In the genomic region with DNA sequence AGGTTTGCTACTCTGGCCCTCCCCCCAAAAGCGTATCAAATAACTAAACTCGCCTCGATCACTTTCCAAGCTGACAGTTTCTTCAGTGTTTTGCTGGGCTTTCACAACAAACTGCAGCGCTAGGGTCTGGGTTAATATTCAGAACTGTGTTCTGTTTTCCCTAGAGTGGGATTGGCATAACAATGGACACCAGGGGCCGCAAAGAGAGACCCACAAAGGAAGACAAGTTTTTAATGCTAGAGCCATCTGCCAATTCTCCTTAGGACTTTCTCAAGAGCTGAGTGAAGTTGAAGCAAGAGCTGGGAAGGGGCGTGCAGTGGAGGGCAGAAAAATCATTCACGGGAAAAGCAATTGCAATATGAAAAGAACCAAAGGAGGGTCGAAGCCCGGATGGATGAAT, we compare ENCODE assay signal across 1 cellular context.
TF ChIP-seq lines count a peak whose summit lies in the region.

No MANE protein-coding gene starts in this region.

TF ChIP-seq in GM23338, 12 proteins besides CTCF, POLR2A, EP300 and RAD21:
- TF ChIP-seq EZH2phosphoT487 (IDR thresholded peaks at IDR 0.05; ENCODE audit: unreplicated experiment) (no peak), JUNB (IDR thresholded peaks at IDR 0.05; ENCODE audit: unreplicated experiment) (no peak), ZNF462 (CRISPR knock-in tag; IDR thresholded peaks at IDR 0.05) (no peak), STAT1 (IDR thresholded peaks at IDR 0.05; ENCODE audit: unreplicated experiment) (no peak)
TF ChIP-seq in GM23338: peak in this region for 0.
